14 cellular contexts compared by ENCODE assay signal in the genomic region with DNA sequence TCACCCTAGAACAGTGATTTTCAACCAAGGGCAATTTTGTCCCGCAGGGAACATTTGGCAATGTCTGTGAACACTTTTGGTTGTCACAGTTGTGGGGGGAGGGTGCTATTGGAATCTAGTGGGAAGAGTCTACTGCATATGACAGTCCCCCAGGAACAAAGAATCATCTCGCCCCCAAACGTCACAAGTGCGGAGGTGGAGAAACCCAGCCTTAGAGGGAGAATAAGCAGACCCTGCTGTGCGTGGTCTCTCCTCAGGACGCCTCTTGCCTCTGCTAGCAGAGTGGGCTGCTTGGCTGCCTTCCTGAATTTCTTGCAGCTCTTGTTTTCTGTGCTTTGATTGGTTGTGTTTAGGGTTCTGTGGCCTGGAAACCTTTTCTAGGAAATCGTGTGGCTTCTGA. TPM values are rescaled to one million over a fixed set of nuclear protein-coding genes. Genes with fewer than 3 reads are reported as not detected.
DNase-seq lines count a peak whose midpoint lies in the region; ATAC-seq and TF ChIP-seq lines count a peak whose summit lies in the region.
"Had no signal": no experiment of that assay in that cellular context is flagged by ENCODE, and none has a peak within 500 bp of the region (broad histone marks: within the 10 kb centered on the region; RNA-seq: fewer than 3 reads in every experiment).

No MANE protein-coding gene starts in this region.

- H3K36me3 ChIP-seq in PC-3 (ENCODE audit: low read depth, low read length), result peaks cover 8% of the 10 kb centered on the region; the same call in 1 of the 2 replicates
- H3K36me3 ChIP-seq in breast epithelium, result no peaks in the 10 kb centered on the region
- no peaks in the 10 kb centered on the region for H3K36me3 ChIP-seq in thyroid gland
- H3K36me3 ChIP-seq: ovary had no signal

- WGBS in thyroid gland, 2 donors, result 67 to 76% methylated on average over 7 of the region's 7 CpGs

- intact Hi-C loops in PC-3 (cut with micrococcal nuclease) (no loop called here), breast epithelium (cut with DNase I; ENCODE audit: low total_unique reads) (no loop called here), thyroid gland (cut with DNase I) (no loop called here)

- DNase-seq in PC-3 (no peak), breast epithelium (ENCODE audit: low spot score in 2 of 2) (no peak), mesothelial cell of epicardium (ENCODE audit: low spot score in 2 of 2, unreplicated experiment in 2 of 2) (no peak), thyroid gland (no peak), DMS114 treated with DMSO at 0.1 percent for 48 hours (lab: John Stamatoyannopoulos, UW; ENCODE audit: unreplicated experiment) (no peak), COLO668 (lab: John Stamatoyannopoulos, UW; ENCODE audit: unreplicated experiment) (no peak)
- DNase-seq: CD4-positive, CD25-positive, alpha-beta regulatory T cell; effector memory CD8-positive, alpha-beta T cell; H9; ovary had no signal

- peaks cover 55% of the 10 kb centered on the region for H3K4me1 Mint-ChIP-seq in mesothelial cell of epicardium

- H3K27ac Mint-ChIP-seq in mesothelial cell of epicardium, result peak overlapping the region; percentile 79
- H3K27ac Mint-ChIP-seq: CD4-positive, CD25-positive, alpha-beta regulatory T cell; effector memory CD8-positive, alpha-beta T cell; H9; memory B cell; stimulated activated memory B cell treated with anti-CD40 and anti-IgM and Interleukin-4, amounts not matched to agents 10 μg/mL and 1 μg/mL and 100 μg/mL, for 72 hours had no signal

- H3K27ac ChIP-seq in PC-3 (ENCODE audit: low read length) (peak overlapping the region; percentile 85), breast epithelium (peak overlapping the region; percentile 95 to 97), thyroid gland (peak overlapping the region; percentile 75 to 93 (median 88))

- H3K9me3 Mint-ChIP-seq in mesothelial cell of epicardium, result no peaks in the 10 kb centered on the region
- H3K9me3 Mint-ChIP-seq: CD4-positive, CD25-positive, alpha-beta regulatory T cell; effector memory CD8-positive, alpha-beta T cell; H9; memory B cell; stimulated activated memory B cell treated with anti-CD40 and anti-IgM and Interleukin-4, amounts not matched to agents 10 μg/mL and 1 μg/mL and 100 μg/mL, for 72 hours had no signal

- POLR2A ChIA-PET in PC-3 (lab: Charles Lee; ENCODE audit: unreplicated experiment), result no interaction called here

- peaks cover 32% of the 10 kb centered on the region for H3K27me3 Mint-ChIP-seq in mesothelial cell of epicardium (ENCODE audit: low read depth)
- H3K27me3 Mint-ChIP-seq: CD4-positive, CD25-positive, alpha-beta regulatory T cell had no signal

- H3K4me1 ChIP-seq in PC-3 (ENCODE audit: insufficient read depth, low read length) (peaks cover 52% of the 10 kb centered on the region), breast epithelium (peaks cover 16 to 76% of the 10 kb centered on the region in 2 donors), thyroid gland (peaks cover 97 to 99% of the 10 kb centered on the region in 2 donors)

- ATAC-seq in PC-3 (no peak), HG02870 (IDR thresholded peaks at IDR 0.05; ENCODE audit: unreplicated experiment) (no peak)
- ATAC-seq: effector memory CD8-positive, alpha-beta T cell had no signal

- no peaks in the 10 kb centered on the region for H3F3A ChIP-seq in PC-3 (ENCODE audit: low read length, unreplicated experiment)

- H3K4me3 Mint-ChIP-seq in mesothelial cell of epicardium, result no peak overlapping the region
- H3K4me3 Mint-ChIP-seq: CD4-positive, CD25-positive, alpha-beta regulatory T cell; effector memory CD8-positive, alpha-beta T cell; H9; memory B cell; stimulated activated memory B cell treated with anti-CD40 and anti-IgM and Interleukin-4, amounts not matched to agents 10 μg/mL and 1 μg/mL and 100 μg/mL, for 72 hours had no signal

- peaks cover 3% of the 10 kb centered on the region for H3K36me3 Mint-ChIP-seq in mesothelial cell of epicardium
- H3K36me3 Mint-ChIP-seq: CD4-positive, CD25-positive, alpha-beta regulatory T cell; memory B cell; stimulated activated memory B cell treated with anti-CD40 and anti-IgM and Interleukin-4, amounts not matched to agents 10 μg/mL and 1 μg/mL and 100 μg/mL, for 72 hours had no signal

- TF ChIP-seq CTCF in PC-3 (conservative IDR thresholded peaks at IDR 0.05; ENCODE audit: low read depth, low read length) (no peak), breast epithelium (IDR thresholded peaks at IDR 0.05) (no peak), mesothelial cell of epicardium (IDR thresholded peaks at IDR 0.05; ENCODE audit: unreplicated experiment) (no peak), thyroid gland (IDR thresholded peaks at IDR 0.05) (no peak)

- H3K4me2 ChIP-seq in PC-3 (ENCODE audit: low read length), result peak overlapping the region; percentile 67

- peak overlapping the region; percentile 47 for H3K9ac ChIP-seq in PC-3 (ENCODE audit: low read length)

- CTCF ChIA-PET in PC-3 (lab: Charles Lee), result no interaction called here

- no peaks in the 10 kb centered on the region for H3K9me2 ChIP-seq in PC-3 (replicated peaks; ENCODE audit: low read length)

- H2AFZ ChIP-seq in PC-3 (ENCODE audit: low read length), result no peak overlapping the region

- peaks cover 97% of the 10 kb centered on the region for H3K79me2 ChIP-seq in PC-3 (ENCODE audit: low read length)

- TF ChIP-seq POLR2A in breast epithelium (IDR thresholded peaks at IDR 0.05) (no peak), thyroid gland (IDR thresholded peaks at IDR 0.05) (no peak)

- no peak overlapping the region for H3K4me3 ChIP-seq in PC-3 (ENCODE audit: low read length)
- peak overlapping the region in 1 of 3 donors; percentile 21 for H3K4me3 ChIP-seq in breast epithelium
- H3K4me3 ChIP-seq in thyroid gland (replicated peaks in 1 of 3), result no peak overlapping the region
- H3K4me3 ChIP-seq: MG63, ovary had no signal

- no peaks in the 10 kb centered on the region for H3K9me3 ChIP-seq in PC-3 (ENCODE audit: low read length)
- no peaks in the 10 kb centered on the region for H3K9me3 ChIP-seq in breast epithelium
- no peaks in the 10 kb centered on the region for H3K9me3 ChIP-seq in thyroid gland
- H3K9me3 ChIP-seq: MG63, ovary had no signal

- no peaks in the 10 kb centered on the region for H4K20me1 ChIP-seq in PC-3 (ENCODE audit: low read length)

- no peaks in the 10 kb centered on the region for H3K27me3 ChIP-seq in PC-3 (ENCODE audit: low read length)
- no peaks in the 10 kb centered on the region for H3K27me3 ChIP-seq in breast epithelium
- H3K27me3 ChIP-seq in thyroid gland, result no peaks in the 10 kb centered on the region
- H3K27me3 ChIP-seq: MG63, ovary had no signal

- no TSS peak for BruUV-seq in PC-3 (replicated peaks; lab: Mats Ljungman, UMichigan)

RNA-seq across cellular contexts. Expression of a gene that starts 42.4 kb away (rescaled TPM):
- total RNA-seq in PC-3 (2014; rRNA removed) (43.3 and 75.8 TPM in 2 replicates), breast epithelium (10 to 100 TPM; 43.6 to 53.9 (median 52.8) TPM), mesothelial cell of epicardium (52.4 to 55.5 TPM (median 53.8 TPM) in 3 replicates), thyroid gland (10 to 100 TPM; 38.8 to 70.2 (median 62.4) TPM)
